In genomic region chr17:49638818-49639217, GRCh38 we compare ENCODE assay signal across 21 cellular contexts. TPM values are rescaled to one million over a fixed set of nuclear protein-coding genes. Genes with fewer than 3 reads are reported as not detected.
DNase-seq lines count a peak whose midpoint lies in the region; FAIRE-seq and TF ChIP-seq lines count a peak whose summit lies in the region.
"Had no signal": no experiment of that assay in that cellular context is flagged by ENCODE, and none has a peak within 500 bp of the region (broad histone marks: within the 10 kb centered on the region; RNA-seq: fewer than 3 reads in every experiment).

No MANE protein-coding gene starts in this region.

- peak overlapping the region; percentile 76 for H4K8ac ChIP-seq in mesendoderm (ENCODE audit: low read depth, low read length)

- H3K4ac ChIP-seq in mesendoderm (ENCODE audit: low read depth, low read length) = no peak overlapping the region

- no peaks in the 10 kb centered on the region for H3K27me3 Mint-ChIP-seq in MCF 10A (ENCODE audit: insufficient read depth, unreplicated experiment)
- H3K27me3 Mint-ChIP-seq: activated B cell treated with CpG ODN at 0.5 μM for 24 hours; activated naive CD4-positive, alpha-beta T cell treated with anti-CD3 and anti-CD28 coated beads, Interleukin-2, amount 10 ng/mL, durations not matched to agents 7 days and 5 days; activated T-cell treated with anti-CD3 and anti-CD28 coated beads, Interleukin-2, amount 50 U/mL, for 24 hours had no signal

- no peak overlapping the region for H3K27ac Mint-ChIP-seq in MCF 10A (ENCODE audit: low read depth, unreplicated experiment)
- H3K27ac Mint-ChIP-seq: activated B cell treated with CpG ODN at 0.5 μM for 24 hours; activated CD8-positive, alpha-beta T cell treated with anti-CD3 and anti-CD28 coated beads, Interleukin-2, amount 10 ng/mL, durations not matched to agents 7 days and 5 days; activated naive CD4-positive, alpha-beta T cell treated with anti-CD3 and anti-CD28 coated beads, Interleukin-2, amount 10 ng/mL, durations not matched to agents 7 days and 5 days; activated T-cell treated with anti-CD3 and anti-CD28 coated beads, Interleukin-2, amount 50 U/mL, for 24 hours; H9 had no signal

- H3K9me3 ChIP-seq in tibial artery = no peaks in the 10 kb centered on the region

- no peak overlapping the region for H3K23ac ChIP-seq in mesendoderm (ENCODE audit: low read length)

- H2AK5ac ChIP-seq in mesendoderm (ENCODE audit: low read length) = no peak overlapping the region

- H3K79me1 ChIP-seq in mesendoderm (ENCODE audit: low read length) = peaks cover 3% of the 10 kb centered on the region

- H3K36me3 ChIP-seq in mesendoderm (ENCODE audit: control insufficient read depth, insufficient read depth, low read length) = no peaks in the 10 kb centered on the region
- no peaks in the 10 kb centered on the region for H3K36me3 ChIP-seq in tibial artery

- intact Hi-C loops in tibial artery (cut with DNase I; ENCODE audit: low total_unique reads) (no loop called here), MCF 10A (cut with micrococcal nuclease) (no loop called here)

- H3K79me2 ChIP-seq in mesendoderm (ENCODE audit: control insufficient read depth, insufficient read depth, low read length) = no peaks in the 10 kb centered on the region

- H3K18ac ChIP-seq in mesendoderm (ENCODE audit: low read length) = no peak overlapping the region

- FAIRE-seq in HTR-8/SVneo (lab: Jason Lieb, UNC) = peak; percentile 75
- FAIRE-seq: urothelium cell line had no signal

- no peak overlapping the region for H3K9ac ChIP-seq in mesendoderm (ENCODE audit: low read length)

- no TSS peak for BruUV-seq in MCF 10A (replicated peaks; lab: Mats Ljungman, UMichigan)

- H2BK120ac ChIP-seq in mesendoderm (ENCODE audit: low read depth, low read length) = no peak overlapping the region

- no peak overlapping the region for H2BK5ac ChIP-seq in mesendoderm (ENCODE audit: low read length)

- CTCF ChIA-PET in MCF 10A (lab: Yijun Ruan, JAX) = no interaction called here

- POLR2A ChIA-PET in MCF 10A (lab: Yijun Ruan, JAX) = interaction anchor here (0.6 to 1.3 kb wide), 3 partner anchors 8 to 38 kb away, joined by 3 to 5 read pairs (median 3); no protein-coding TSS in a partner anchor

- H3K27ac ChIP-seq in coronary artery = peak overlapping the region; percentile 80 to 90
- H3K27ac ChIP-seq in mesendoderm (ENCODE audit: low read depth, low read length) = no peak overlapping the region
- H3K27ac ChIP-seq in tibial artery = peak overlapping the region; percentile 86 to 90
- H3K27ac ChIP-seq: foreskin keratinocyte had no signal

- H3K56ac ChIP-seq in mesendoderm (ENCODE audit: low read length) = no peak overlapping the region

- H3K4me1 ChIP-seq in mesendoderm (ENCODE audit: control insufficient read depth, low read depth, low read length) = no peaks in the 10 kb centered on the region
- peaks cover 0 to 100% (median 61%) of the 10 kb centered on the region in 4 donors for H3K4me1 ChIP-seq in tibial artery
- H3K4me1 ChIP-seq: foreskin keratinocyte had no signal

- DNase-seq in HTR-8/SVneo (ENCODE audit: insufficient read length, low spot score) = no peak
- DNase-seq in coronary artery (ENCODE audit: low spot score) = no peak
- DNase-seq in mesendoderm = no peak
- DNase-seq in tibial artery = no peak
- DNase-seq in MCF 10A (ENCODE audit: unreplicated experiment) = no peak
- DNase-seq in DMS153 treated with DMSO at 0.1 percent for 48 hours (lab: John Stamatoyannopoulos, UW; ENCODE audit: unreplicated experiment) = no peak
- DNase-seq in T-helper 2 cell = no peak
- DNase-seq in effector CD4-positive, alpha-beta T cell = no peak
- DNase-seq: activated B cell treated with CpG ODN at 0.5 μM for 24 hours; activated CD8-positive, alpha-beta T cell treated with anti-CD3 and anti-CD28 coated beads, Interleukin-2, amount 10 ng/mL, durations not matched to agents 7 days and 5 days; activated naive CD4-positive, alpha-beta T cell treated with anti-CD3 and anti-CD28 coated beads, Interleukin-2, amount 10 ng/mL, durations not matched to agents 7 days and 5 days; activated T-cell treated with anti-CD3 and anti-CD28 coated beads, Interleukin-2, amount 50 U/mL, for 24 hours; foreskin keratinocyte; H9; islet precursor cell; mammary epithelial cell; NCI-H1694; NCI-H2171; NCI-H524; T-helper 9 cell had no signal

- no peak overlapping the region for H2BK15ac ChIP-seq in mesendoderm (replicated peaks; ENCODE audit: low read depth)

- H3K4me3 ChIP-seq in coronary artery (peak overlapping the region; percentile 32), mesendoderm (ENCODE audit: low read length) (no peak overlapping the region), tibial artery (no peak overlapping the region)

- no CpG with 5 or more reads among the region's 5 CpGs for WGBS in mesendoderm (ENCODE audit: extremely low coverage, insufficient coverage, low lambda C conversion rate)

- H3K4me2 ChIP-seq in mesendoderm (ENCODE audit: low read length) = no peak overlapping the region

- H3K4me3 Mint-ChIP-seq in MCF 10A (ENCODE audit: unreplicated experiment) = no peak overlapping the region
- H3K4me3 Mint-ChIP-seq: activated B cell treated with CpG ODN at 0.5 μM for 24 hours; activated CD8-positive, alpha-beta T cell treated with anti-CD3 and anti-CD28 coated beads, Interleukin-2, amount 10 ng/mL, durations not matched to agents 7 days and 5 days; activated naive CD4-positive, alpha-beta T cell treated with anti-CD3 and anti-CD28 coated beads, Interleukin-2, amount 10 ng/mL, durations not matched to agents 7 days and 5 days; activated T-cell treated with anti-CD3 and anti-CD28 coated beads, Interleukin-2, amount 50 U/mL, for 24 hours; H9 had no signal

- peaks cover 18% of the 10 kb centered on the region for H3K36me3 Mint-ChIP-seq in MCF 10A (ENCODE audit: insufficient read depth, unreplicated experiment)

- no peaks in the 10 kb centered on the region for H3K27me3 ChIP-seq in mesendoderm (ENCODE audit: insufficient read depth, low read length, poor library complexity)
- no peaks in the 10 kb centered on the region for H3K27me3 ChIP-seq in tibial artery
- H3K27me3 ChIP-seq: foreskin keratinocyte had no signal

- H3K4me1 Mint-ChIP-seq in MCF 10A (ENCODE audit: insufficient read depth, unreplicated experiment) = no peaks in the 10 kb centered on the region
- H3K4me1 Mint-ChIP-seq: activated naive CD4-positive, alpha-beta T cell treated with anti-CD3 and anti-CD28 coated beads, Interleukin-2, amount 10 ng/mL, durations not matched to agents 7 days and 5 days had no signal

- no peak overlapping the region for H4K5ac ChIP-seq in mesendoderm (ENCODE audit: low read length)

- H3K9me3 Mint-ChIP-seq in MCF 10A (ENCODE audit: unreplicated experiment) = no peaks in the 10 kb centered on the region
- H3K9me3 Mint-ChIP-seq: activated B cell treated with CpG ODN at 0.5 μM for 24 hours; activated T-cell treated with anti-CD3 and anti-CD28 coated beads, Interleukin-2, amount 50 U/mL, for 24 hours had no signal

- TF ChIP-seq CTCF in coronary artery (IDR thresholded peaks at IDR 0.05) (no peak), tibial artery (IDR thresholded peaks at IDR 0.05) (no peak), MCF 10A (IDR thresholded peaks at IDR 0.05; ENCODE audit: unreplicated experiment) (no peak)

RNA-seq across cellular contexts. Expression of gene SPOP, which starts 39.1 kb away (rescaled TPM):
- polyA plus RNA-seq in mesendoderm (2013, experiment 1 of 2) = 16.4 TPM
- 17.2 TPM for polyA plus RNA-seq in mesendoderm (2013, experiment 2 of 2)
- total RNA-seq in MCF 10A (2022) = 42.1 and 52.3 TPM in 2 replicates
